ENCODE assay signal across 1 cellular context in the genomic region with DNA sequence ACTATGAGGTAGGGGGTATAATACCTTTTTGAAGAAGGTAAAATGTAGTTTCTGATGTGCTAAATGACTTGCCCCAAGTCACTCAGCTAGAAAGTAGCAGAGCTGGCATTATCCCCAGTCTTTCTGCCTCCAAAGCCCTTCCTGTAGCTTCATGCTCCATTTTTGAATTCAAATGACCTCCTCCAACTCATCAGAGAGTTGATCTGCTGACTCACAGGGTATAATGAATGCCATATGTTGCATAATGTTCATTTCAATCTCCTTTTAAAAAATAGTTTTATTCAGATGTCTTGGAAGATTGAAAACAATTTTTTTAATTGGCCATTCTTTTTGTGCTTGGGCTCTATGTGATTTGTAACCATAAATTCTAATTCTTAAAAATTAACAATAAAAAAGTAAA.
TF ChIP-seq lines count a peak whose summit lies in the region.

No MANE protein-coding gene starts in this region.

TF ChIP-seq in IMR-90, 13 proteins besides CTCF, POLR2A, EP300 and RAD21 (continued from another document):
- TF ChIP-seq CEBPB (IDR thresholded peaks at IDR 0.05; ENCODE audit: low read depth, low read length) (peak; percentile 82), SMC3 (IDR thresholded peaks at IDR 0.05; ENCODE audit: low read depth, low read length) (no peak), CHD1 (IDR thresholded peaks at IDR 0.05; ENCODE audit: low read depth, low read length) (no peak), NFE2L2 (IDR thresholded peaks at IDR 0.05; ENCODE audit: low read depth, low read length) (peak; percentile 52; the same call in 1 of the 2 replicates), MAFK (IDR thresholded peaks at IDR 0.05; ENCODE audit: low read depth, low read length) (peak; percentile 46; the same call in 1 of the 2 replicates), MXI1 (IDR thresholded peaks at IDR 0.05; ENCODE audit: borderline replicate concordance, low read depth, low read length) (no peak), RFX5 (IDR thresholded peaks at IDR 0.05; ENCODE audit: low read depth, low read length) (no peak), FOS (IDR thresholded peaks at IDR 0.05; ENCODE audit: low read depth, low read length) (peak; percentile 44; the same call in 1 of the 2 replicates), RCOR1 (IDR thresholded peaks at IDR 0.05; ENCODE audit: insufficient replicate concordance, low read length) (no peak)
- TF ChIP-seq, protein P1, sequence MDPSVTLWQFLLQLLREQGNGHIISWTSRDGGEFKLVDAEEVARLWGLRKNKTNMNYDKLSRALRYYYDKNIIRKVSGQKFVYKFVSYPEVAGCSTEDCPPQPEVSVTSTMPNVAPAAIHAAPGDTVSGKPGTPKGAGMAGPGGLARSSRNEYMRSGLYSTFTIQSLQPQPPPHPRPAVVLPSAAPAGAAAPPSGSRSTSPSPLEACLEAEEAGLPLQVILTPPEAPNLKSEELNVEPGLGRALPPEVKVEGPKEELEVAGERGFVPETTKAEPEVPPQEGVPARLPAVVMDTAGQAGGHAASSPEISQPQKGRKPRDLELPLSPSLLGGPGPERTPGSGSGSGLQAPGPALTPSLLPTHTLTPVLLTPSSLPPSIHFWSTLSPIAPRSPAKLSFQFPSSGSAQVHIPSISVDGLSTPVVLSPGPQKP (IDR thresholded peaks at IDR 0.05; ENCODE audit: borderline replicate concordance, low read depth, low read length), result no peak
- TF ChIP-seq, protein P2, sequence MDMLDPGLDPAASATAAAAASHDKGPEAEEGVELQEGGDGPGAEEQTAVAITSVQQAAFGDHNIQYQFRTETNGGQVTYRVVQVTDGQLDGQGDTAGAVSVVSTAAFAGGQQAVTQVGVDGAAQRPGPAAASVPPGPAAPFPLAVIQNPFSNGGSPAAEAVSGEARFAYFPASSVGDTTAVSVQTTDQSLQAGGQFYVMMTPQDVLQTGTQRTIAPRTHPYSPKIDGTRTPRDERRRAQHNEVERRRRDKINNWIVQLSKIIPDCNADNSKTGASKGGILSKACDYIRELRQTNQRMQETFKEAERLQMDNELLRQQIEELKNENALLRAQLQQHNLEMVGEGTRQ (IDR thresholded peaks at IDR 0.05; ENCODE audit: low read depth, low read length), result no peak
